10 cellular contexts compared by ENCODE assay signal in genomic region chr21:17931080-17931479, GRCh38.
DNase-seq lines count a peak whose midpoint lies in the region; ATAC-seq and TF ChIP-seq lines count a peak whose summit lies in the region.
"Had no signal": no experiment of that assay in that cellular context is flagged by ENCODE, and none has a peak within 500 bp of the region (broad histone marks: within the 10 kb centered on the region; RNA-seq: fewer than 3 reads in every experiment).

No MANE protein-coding gene starts in this region.

- H3K79me2 ChIP-seq in DOHH2 (ENCODE audit: control insufficient read depth, low read length) = no peaks in the 10 kb centered on the region

- H3K9me3 ChIP-seq in DOHH2 (ENCODE audit: control insufficient read depth, insufficient read depth, low read length) = no peaks in the 10 kb centered on the region; the same call in 1 of the 2 replicates
- no peaks in the 10 kb centered on the region for H3K9me3 ChIP-seq in MG63

- no peaks in the 10 kb centered on the region for H3K4me1 ChIP-seq in DOHH2 (ENCODE audit: control insufficient read depth, low read length)

- TF ChIP-seq POLR2A in NB4 (IDR thresholded peaks at IDR 0.05; ENCODE audit: extremely low read depth, insufficient read length) = no peak

- no peaks in the 10 kb centered on the region for H4K20me1 ChIP-seq in DOHH2 (ENCODE audit: control insufficient read depth, insufficient read depth, low read depth, low read length)

- no peak overlapping the region for H3K4me2 ChIP-seq in DOHH2 (ENCODE audit: low read length)

- intact Hi-C loops in posterior vena cava (cut with DNase I) = no loop called here

- no peaks in the 10 kb centered on the region for H3K27me3 ChIP-seq in DOHH2 (ENCODE audit: control insufficient read depth, low read length)
- H3K27me3 ChIP-seq in MG63 = no peaks in the 10 kb centered on the region

- no peaks in the 10 kb centered on the region for H3K9me2 ChIP-seq in DOHH2 (replicated peaks; ENCODE audit: control insufficient read depth, low read length)

- H3K36me3 ChIP-seq in DOHH2 (ENCODE audit: control insufficient read depth, low read length) = no peaks in the 10 kb centered on the region
- no peaks in the 10 kb centered on the region for H3K36me3 ChIP-seq in MG63

- DNase-seq in NB4 (ENCODE audit: low read depth) = peak; percentile 17
- DNase-seq in fibroblast of pulmonary artery (ENCODE audit: low read depth) = no peak
- DNase-seq in MG63 = no peak
- DNase-seq in posterior vena cava (ENCODE audit: low spot score) = no peak
- no peak for DNase-seq in activated CD4-positive, alpha-beta T cell treated with anti-CD3 and anti-CD28 coated beads, Interleukin-2, amount 50 U/mL, for 4 hours
- DNase-seq: activated CD4-positive, alpha-beta T cell treated with anti-CD3 and anti-CD28 coated beads for 1 hour; IMR-90 had no signal

- ATAC-seq in GM19395 (IDR thresholded peaks at IDR 0.05; ENCODE audit: unreplicated experiment) (peak; percentile 61), HG03108 (IDR thresholded peaks at IDR 0.05; ENCODE audit: unreplicated experiment) (no peak)

- TF ChIP-seq CTCF in DOHH2 (IDR thresholded peaks at IDR 0.05; ENCODE audit: low read depth, low read length, poor library complexity, severe bottlenecking) (peak; percentile 73), NB4 (IDR thresholded peaks at IDR 0.05; ENCODE audit: low read depth, low read length) (peak; percentile 56), fibroblast of pulmonary artery (IDR thresholded peaks at IDR 0.05; ENCODE audit: low read length, missing control alignments) (peak; percentile 16)

- H3F3A ChIP-seq in DOHH2 (ENCODE audit: control insufficient read depth, insufficient read depth) = no peaks in the 10 kb centered on the region

- peak overlapping the region; percentile 23; the same call in 1 of the 2 replicates for H3K4me3 ChIP-seq in DOHH2 (ENCODE audit: low read length)
- no peak overlapping the region for H3K4me3 ChIP-seq in NB4 (ENCODE audit: low read depth, low read length)
- H3K4me3 ChIP-seq in fibroblast of pulmonary artery (replicated peaks; ENCODE audit: low read depth, low read length) = no peak overlapping the region
- H3K4me3 ChIP-seq in MG63 = no peak overlapping the region

- no peak overlapping the region for H3K27ac ChIP-seq in DOHH2 (ENCODE audit: low read depth, low read length)

Comparison
In these comparisons a context has a peak if more than half of its experiments do, and no peak if none do; other contexts are left out.
1. CTCF ChIP-seq: peak in every context shown above with its lines; median percentile 73 in DOHH2; 56 in NB4; 16 in fibroblast of pulmonary artery.